Comparison of ENCODE assay signal across 8 cellular contexts in genomic region chr22:24503137-24503850, GRCh38. TPM values are rescaled to one million over a fixed set of nuclear protein-coding genes. Genes with fewer than 3 reads are reported as not detected.
DNase-seq lines count a peak whose midpoint lies in the region; ATAC-seq and TF ChIP-seq lines count a peak whose summit lies in the region.

No MANE protein-coding gene starts in this region.

- H3K4me1 ChIP-seq in OCI-LY7 (ENCODE audit: insufficient read depth, low read length, poor library complexity, severe bottlenecking) (peaks cover 32% of the 10 kb centered on the region), prostate gland (replicated peaks) (no peaks in the 10 kb centered on the region)

- no peaks in the 10 kb centered on the region for H3K27me3 ChIP-seq in prostate gland (replicated peaks; ENCODE audit: insufficient read depth)

- H4K20me1 ChIP-seq in OCI-LY7 (ENCODE audit: insufficient read depth, low read length) = no peaks in the 10 kb centered on the region

- peak; percentile 55 for ATAC-seq in GM21529 (IDR thresholded peaks at IDR 0.05; ENCODE audit: unreplicated experiment)
- ATAC-seq in GM21526 (IDR thresholded peaks at IDR 0.05; ENCODE audit: low FRiP score, unreplicated experiment) = no peak
- no peak for ATAC-seq in GM19395 (IDR thresholded peaks at IDR 0.05; ENCODE audit: unreplicated experiment)

- POLR2A ChIA-PET in OCI-LY7 (lab: Charles Lee) = interaction anchor here (1.0 to 1.3 kb wide), 3 partner anchors 67 to 77 kb away, joined by 3 to 6 read pairs (median 3); no protein-coding TSS in a partner anchor

- H3K9me3 ChIP-seq in OCI-LY7 (ENCODE audit: low read length) = no peaks in the 10 kb centered on the region
- H3K9me3 ChIP-seq in prostate gland = no peaks in the 10 kb centered on the region

- CTCF ChIA-PET in OCI-LY7 (lab: Charles Lee; ENCODE audit: unreplicated experiment) = interaction anchor here (1.0 kb wide), 1 partner anchor 82 kb away, joined by 3 read pairs; no protein-coding TSS in a partner anchor

- no peak overlapping the region for H3K4me2 ChIP-seq in OCI-LY7 (ENCODE audit: low read length)

- no peak for TF ChIP-seq POLR2A in prostate gland (IDR thresholded peaks at IDR 0.05)

- H2AFZ ChIP-seq in OCI-LY7 (ENCODE audit: low read length) = no peak overlapping the region; the same call in 1 of the 2 replicates

- DNase-seq in CD1c-positive myeloid dendritic cell (ENCODE audit: extremely low spot score) (peak; percentile 86), OCI-LY7 (ENCODE audit: low spot score) (peak; percentile 80), fibroblast of the aortic adventitia (ENCODE audit: low read depth) (peak; percentile 65), prostate gland (ENCODE audit: low spot score) (peak; percentile 33)
- DNase-seq in activated CD8-positive, alpha-beta memory T cell treated with anti-CD3 and anti-CD28 coated beads, Interleukin-2, amount 50 U/mL, for 48 hours = peak; percentile 76

- no TSS peak for BruUV-seq in OCI-LY7 (replicated peaks; lab: Mats Ljungman, UMichigan)

- no peaks in the 10 kb centered on the region for H3K9me2 ChIP-seq in OCI-LY7 (ENCODE audit: insufficient read depth, low read length)

- intact Hi-C loops in OCI-LY7 (cut with micrococcal nuclease; ENCODE audit: unreplicated experiment) = loop anchor here (1.0 kb wide), 1 partner anchor 82 kb away; no protein-coding TSS in a partner anchor
- intact Hi-C loops in prostate gland (cut with DNase I) = loop anchor here (5.0 kb wide), 2 partner anchors 81 to 176 kb away; no protein-coding TSS in a partner anchor

- 79% methylated on average over 7 of the region's 7 CpGs for WGBS in prostate gland

- H3K27ac ChIP-seq in OCI-LY7 (ENCODE audit: low read depth, low read length, poor library complexity, severe bottlenecking) = no peak overlapping the region
- H3K27ac ChIP-seq in prostate gland = no peak overlapping the region

- H3K4me3 ChIP-seq in OCI-LY7 (ENCODE audit: low read depth, low read length, poor library complexity, severe bottlenecking) (no peak overlapping the region), fibroblast of the aortic adventitia (ENCODE audit: low read depth, low read length) (no peak overlapping the region), prostate gland (no peak overlapping the region)

- TF ChIP-seq CTCF in OCI-LY7 (conservative IDR thresholded peaks at IDR 0.05; ENCODE audit: low read length) (peak; percentile 91), fibroblast of the aortic adventitia (IDR thresholded peaks at IDR 0.05; ENCODE audit: insufficient read depth, low read length) (peak; percentile 72), prostate gland (IDR thresholded peaks at IDR 0.05) (peak in 3 of 4 experiments; percentile 52 to 63 (median 61))

- no peaks in the 10 kb centered on the region for H3K79me2 ChIP-seq in OCI-LY7 (ENCODE audit: insufficient read depth, low read depth, low read length)

- H3K36me3 ChIP-seq in OCI-LY7 (ENCODE audit: insufficient read depth, low read length) (no peaks in the 10 kb centered on the region), prostate gland (no peaks in the 10 kb centered on the region)

RNA-seq across cellular contexts. Expression of gene UPB1, which starts 8.2 kb away (rescaled TPM):
- total RNA-seq in OCI-LY7 (2014; rRNA removed; shearing (Covaris generic)) = 0.13 and 0.69 TPM in 2 replicates
- total RNA-seq in OCI-LY7 (2022) (0.70 and 0.85 TPM in 2 replicates), fibroblast of the aortic adventitia (ENCODE audit: low replicate concordance) (0.90 TPM in 1 of 2 replicates, not detected in the other), prostate gland (1 to 10 TPM in 1 of 2 donors, under 1 TPM in 1; 0.05 to 5.0 TPM)

RNA-seq across cellular contexts. Expression of gene GUCD1, which starts 51.6 kb away (rescaled TPM):
- 80.4 and 144 TPM in 2 replicates for total RNA-seq in OCI-LY7 (2014; rRNA removed; shearing (Covaris generic))
- total RNA-seq in OCI-LY7 (2022) = 114 and 129 TPM in 2 replicates
- 69.1 and 96.6 TPM in 2 replicates for total RNA-seq in fibroblast of the aortic adventitia (ENCODE audit: low replicate concordance)
- total RNA-seq in prostate gland = 100 to 1,000 TPM; 143 to 147 TPM

RNA-seq across cellular contexts. Expression of gene SNRPD3, which starts 52.5 kb away (rescaled TPM):
- total RNA-seq in OCI-LY7 (2014; rRNA removed; shearing (Covaris generic)) = 264 and 278 TPM in 2 replicates
- total RNA-seq in OCI-LY7 (2022) = 153 and 166 TPM in 2 replicates
- total RNA-seq in fibroblast of the aortic adventitia (ENCODE audit: low replicate concordance) = 50.7 and 112 TPM in 2 replicates
- 100 to 1,000 TPM; 152 to 169 TPM for total RNA-seq in prostate gland

Comparison
In these comparisons a context has a peak if more than half of its experiments do, and no peak if none do; other contexts are left out.
1. DNase-seq: peak in every context shown above with its lines; median percentile 86 in CD1c-positive myeloid dendritic cell; 80 in OCI-LY7; 76 in activated CD8-positive, alpha-beta memory T cell treated with anti-CD3 and anti-CD28 coated beads, Interleukin-2, amount 50 U/mL, for 48 hours; 65 in fibroblast of the aortic adventitia; 33 in prostate gland.